1 cellular context compared by ENCODE assay signal in genomic region chr2:130385709-130386108, GRCh38.
TF ChIP-seq lines count a peak whose summit lies in the region.

No MANE protein-coding gene starts in this region.

TF ChIP-seq in HepG2, 621 proteins besides CTCF, POLR2A, EP300 and RAD21:
- TF ChIP-seq BRF2 (CRISPR knock-in tag; IDR thresholded peaks at IDR 0.05) (no peak), ZFAT (CRISPR knock-in tag; conservative IDR thresholded peaks at IDR 0.05) (no peak), ZNF790 (CRISPR knock-in tag; IDR thresholded peaks at IDR 0.05; ENCODE audit: borderline replicate concordance) (no peak), SOX13 (IDR thresholded peaks at IDR 0.05) (no peak), SOX13 (CRISPR knock-in tag; conservative IDR thresholded peaks at IDR 0.05 in 1 of 2, IDR thresholded peaks at IDR 0.05 in 1 of 2) (no peak), MBNL3 (CRISPR knock-in tag; conservative IDR thresholded peaks at IDR 0.05) (no peak), KDM4B (CRISPR knock-in tag; IDR thresholded peaks at IDR 0.05) (no peak), AFF4 (CRISPR knock-in tag; IDR thresholded peaks at IDR 0.05) (no peak), SPEN (CRISPR knock-in tag; IDR thresholded peaks at IDR 0.05; ENCODE audit: low read depth) (no peak), SSRP1 (CRISPR knock-in tag; IDR thresholded peaks at IDR 0.05) (no peak), POLR2AphosphoS5 (IDR thresholded peaks at IDR 0.05; ENCODE audit: low read depth, low read length) (no peak), SKIL (CRISPR knock-in tag; IDR thresholded peaks at IDR 0.05; ENCODE audit: borderline replicate concordance) (no peak), AGO2 (optimal IDR thresholded peaks at IDR 0.05; ENCODE audit: low read depth, low read length) (no peak), ASH2L (IDR thresholded peaks at IDR 0.05; ENCODE audit: insufficient read length, low read depth, low read length) (no peak), ZNF687 (CRISPR knock-in tag; IDR thresholded peaks at IDR 0.05) (no peak), STAT6 (CRISPR knock-in tag; IDR thresholded peaks at IDR 0.05; ENCODE audit: borderline replicate concordance) (no peak)
